In genomic region chr2:171433763-171434670, GRCh38 we compare ENCODE assay signal across 1 cellular context.
A peak's percentile ranks its signal among the peaks of the same experiment; 100 is the strongest.
TF ChIP-seq lines count a peak whose summit lies in the region.

Gene DCAF17 (plus strand): TSS chr2:171434226. CDS start chr2:171434578, 352 bp downstream.
Gene METTL8 (minus strand): TSS chr2:171433990. CDS start chr2:171392185, 41,805 bp downstream.

TF ChIP-seq in HepG2, 621 proteins besides CTCF, POLR2A, EP300 and RAD21 (continued from another document and continues in another):
- peak; percentile 98 for TF ChIP-seq ZNF543 (CRISPR knock-in tag; IDR thresholded peaks at IDR 0.05)
- peak; percentile 96 for TF ChIP-seq ZNF761 (CRISPR knock-in tag; conservative IDR thresholded peaks at IDR 0.05)
- TF ChIP-seq ZIK1 (CRISPR knock-in tag; IDR thresholded peaks at IDR 0.05; ENCODE audit: borderline replicate concordance, low read depth): peak; percentile 94
- peak; percentile 83; the same call in 1 of the 2 replicates for TF ChIP-seq SIN3A (IDR thresholded peaks at IDR 0.05; ENCODE audit: borderline replicate concordance, low read depth, low read length)
- peak; percentile 77 for TF ChIP-seq GMEB2 (CRISPR knock-in tag; IDR thresholded peaks at IDR 0.05; ENCODE audit: low read depth)
- peak; percentile 44 for TF ChIP-seq ZSCAN5A (CRISPR knock-in tag; IDR thresholded peaks at IDR 0.05; ENCODE audit: borderline replicate concordance)
- TF ChIP-seq, protein P1, sequence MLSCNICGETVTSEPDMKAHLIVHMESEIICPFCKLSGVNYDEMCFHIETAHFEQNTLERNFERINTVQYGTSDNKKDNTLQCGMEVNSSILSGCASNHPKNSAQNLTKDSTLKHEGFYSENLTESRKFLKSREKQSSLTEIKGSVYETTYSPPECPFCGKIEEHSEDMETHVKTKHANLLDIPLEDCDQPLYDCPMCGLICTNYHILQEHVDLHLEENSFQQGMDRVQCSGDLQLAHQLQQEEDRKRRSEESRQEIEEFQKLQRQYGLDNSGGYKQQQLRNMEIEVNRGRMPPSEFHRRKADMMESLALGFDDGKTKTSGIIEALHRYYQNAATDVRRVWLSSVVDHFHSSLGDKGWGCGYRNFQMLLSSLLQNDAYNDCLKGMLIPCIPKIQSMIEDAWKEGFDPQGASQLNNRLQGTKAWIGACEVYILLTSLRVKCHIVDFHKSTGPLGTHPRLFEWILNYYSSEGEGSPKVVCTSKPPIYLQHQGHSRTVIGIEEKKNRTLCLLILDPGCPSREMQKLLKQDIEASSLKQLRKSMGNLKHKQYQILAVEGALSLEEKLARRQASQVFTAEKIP (CRISPR knock-in tag; IDR thresholded peaks at IDR 0.05; ENCODE audit: borderline replicate concordance): no peak
- no peak for TF ChIP-seq TCF12 (IDR thresholded peaks at IDR 0.05)
- TF ChIP-seq TCF12 (CRISPR knock-in tag; IDR thresholded peaks at IDR 0.05): peak; percentile 95
- peak; percentile 78; the same call in 1 of the 2 replicates for TF ChIP-seq ZBTB43 (CRISPR knock-in tag; conservative IDR thresholded peaks at IDR 0.05)
- TF ChIP-seq ZNF703 (CRISPR knock-in tag; IDR thresholded peaks at IDR 0.05; ENCODE audit: borderline replicate concordance): peak; percentile 96
- TF ChIP-seq ZNF609 (CRISPR knock-in tag; IDR thresholded peaks at IDR 0.05; ENCODE audit: borderline replicate concordance): no peak; the same call in 1 of the 2 replicates
- TF ChIP-seq FUBP1 (CRISPR knock-in tag; IDR thresholded peaks at IDR 0.05; ENCODE audit: borderline replicate concordance): no peak
- TF ChIP-seq ZNF143 (CRISPR knock-in tag; IDR thresholded peaks at IDR 0.05): peak; percentile 97
- TF ChIP-seq, protein P2, sequence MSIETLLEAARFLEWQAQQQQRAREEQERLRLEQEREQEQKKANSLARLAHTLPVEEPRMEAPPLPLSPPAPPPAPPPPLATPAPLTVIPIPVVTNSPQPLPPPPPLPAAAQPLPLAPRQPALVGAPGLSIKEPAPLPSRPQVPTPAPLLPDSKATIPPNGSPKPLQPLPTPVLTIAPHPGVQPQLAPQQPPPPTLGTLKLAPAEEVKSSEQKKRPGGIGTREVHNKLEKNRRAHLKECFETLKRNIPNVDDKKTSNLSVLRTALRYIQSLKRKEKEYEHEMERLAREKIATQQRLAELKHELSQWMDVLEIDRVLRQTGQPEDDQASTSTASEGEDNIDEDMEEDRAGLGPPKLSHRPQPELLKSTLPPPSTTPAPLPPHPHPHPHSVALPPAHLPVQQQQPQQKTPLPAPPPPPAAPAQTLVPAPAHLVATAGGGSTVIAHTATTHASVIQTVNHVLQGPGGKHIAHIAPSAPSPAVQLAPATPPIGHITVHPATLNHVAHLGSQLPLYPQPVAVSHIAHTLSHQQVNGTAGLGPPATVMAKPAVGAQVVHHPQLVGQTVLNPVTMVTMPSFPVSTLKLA (IDR thresholded peaks at IDR 0.05): peak; percentile 51
- TF ChIP-seq CAMTA2 (CRISPR knock-in tag; IDR thresholded peaks at IDR 0.05; ENCODE audit: borderline replicate concordance): peak; percentile 95; the same call in 1 of the 2 replicates
- no peak for TF ChIP-seq TRIM22 (IDR thresholded peaks at IDR 0.05)
- TF ChIP-seq TOPORS (CRISPR knock-in tag; IDR thresholded peaks at IDR 0.05): peak; percentile 67; the same call in 1 of the 2 replicates
- TF ChIP-seq EEA1 (CRISPR knock-in tag; IDR thresholded peaks at IDR 0.05; ENCODE audit: borderline replicate concordance): no peak; the same call in 1 of the 2 replicates
- TF ChIP-seq, protein P3, sequence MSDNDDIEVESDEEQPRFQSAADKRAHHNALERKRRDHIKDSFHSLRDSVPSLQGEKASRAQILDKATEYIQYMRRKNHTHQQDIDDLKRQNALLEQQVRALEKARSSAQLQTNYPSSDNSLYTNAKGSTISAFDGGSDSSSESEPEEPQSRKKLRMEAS (IDR thresholded peaks at IDR 0.05): peak; percentile 83
- TF ChIP-seq ZNF547 (CRISPR knock-in tag; IDR thresholded peaks at IDR 0.05): peak; percentile 92; the same call in 1 of the 2 replicates
- TF ChIP-seq ZNF124 (CRISPR knock-in tag; IDR thresholded peaks at IDR 0.05): peak; percentile 71
- TF ChIP-seq, protein P4, sequence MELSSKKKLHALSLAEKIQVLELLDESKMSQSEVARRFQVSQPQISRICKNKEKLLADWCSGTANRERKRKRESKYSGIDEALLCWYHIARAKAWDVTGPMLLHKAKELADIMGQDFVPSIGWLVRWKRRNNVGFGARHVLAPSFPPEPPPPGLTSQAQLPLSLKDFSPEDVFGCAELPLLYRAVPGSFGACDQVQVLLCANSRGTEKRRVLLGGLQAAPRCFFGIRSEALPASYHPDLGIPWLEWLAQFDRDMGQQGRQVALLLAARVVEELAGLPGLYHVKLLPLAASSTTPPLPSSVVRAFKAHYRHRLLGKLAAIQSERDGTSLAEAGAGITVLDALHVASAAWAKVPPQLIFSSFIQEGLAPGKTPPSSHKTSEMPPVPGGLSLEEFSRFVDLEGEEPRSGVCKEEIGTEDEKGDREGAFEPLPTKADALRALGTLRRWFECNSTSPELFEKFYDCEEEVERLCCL (CRISPR knock-in tag; IDR thresholded peaks at IDR 0.05; ENCODE audit: borderline replicate concordance): 0 out of 2 replicates have a peak, but pooled peaks have one; percentile 11
- peak; percentile 95 for TF ChIP-seq ATF5 (CRISPR knock-in tag; IDR thresholded peaks at IDR 0.05; ENCODE audit: low read depth)
- TF ChIP-seq ZFP36L2 (CRISPR knock-in tag; IDR thresholded peaks at IDR 0.05): no peak; the same call in 1 of the 2 replicates
- peak; percentile 41; the same call in 1 of the 2 replicates for TF ChIP-seq ZNF160 (CRISPR knock-in tag; IDR thresholded peaks at IDR 0.05)
- TF ChIP-seq SNAPC2 (CRISPR knock-in tag; IDR thresholded peaks at IDR 0.05): peak; percentile 48; the same call in 1 of the 2 replicates
- TF ChIP-seq ONECUT2 (CRISPR knock-in tag; IDR thresholded peaks at IDR 0.05): no peak; the same call in 1 of the 2 replicates
- peak; percentile 64 for TF ChIP-seq ZNF546 (CRISPR knock-in tag; conservative IDR thresholded peaks at IDR 0.05)
- no peak for TF ChIP-seq LRRFIP1 (CRISPR knock-in tag; conservative IDR thresholded peaks at IDR 0.05)
- no peak; the same call in 1 of the 2 replicates for TF ChIP-seq ZBTB3 (CRISPR knock-in tag; IDR thresholded peaks at IDR 0.05; ENCODE audit: borderline replicate concordance, low read depth)
- TF ChIP-seq ZSCAN31 (CRISPR knock-in tag; IDR thresholded peaks at IDR 0.05; ENCODE audit: low read depth): peak; percentile 95
- TF ChIP-seq ZNF552 (CRISPR knock-in tag; IDR thresholded peaks at IDR 0.05; ENCODE audit: borderline replicate concordance): peak; percentile 85
- TF ChIP-seq ZNF326 (CRISPR knock-in tag; IDR thresholded peaks at IDR 0.05; ENCODE audit: borderline replicate concordance): peak; percentile 82; the same call in 1 of the 2 replicates
